In genomic region chrX:66674506-66674905, GRCh38 we compare ENCODE assay signal across 31 cellular contexts.
"Had no signal": no experiment of that assay in that cellular context is flagged by ENCODE, and none has a peak within 500 bp of the region (broad histone marks: within the 10 kb centered on the region; RNA-seq: fewer than 3 reads in every experiment).

No MANE protein-coding gene starts in this region.

- FAIRE-seq: keratinocyte had no signal

- H3K4me3 Mint-ChIP-seq: naive B cell; natural killer cell; nephron progenitor cell; neural progenitor cell; stimulated activated naive B cell treated with anti-CD40 and anti-IgM and Interleukin-4, amounts not matched to agents 10 μg/mL and 1 μg/mL and 100 μg/mL, for 72 hours had no signal

- H3K4me1 Mint-ChIP-seq: naive B cell; natural killer cell; nephron progenitor cell; neural progenitor cell; stimulated activated naive B cell treated with anti-CD40 and anti-IgM and Interleukin-4, amounts not matched to agents 10 μg/mL and 1 μg/mL and 100 μg/mL, for 72 hours had no signal

- H3K79me2 ChIP-seq: parathyroid adenoma had no signal

- H3K9me3 Mint-ChIP-seq: natural killer cell, neural progenitor cell had no signal

- ATAC-seq: left cardiac atrium; left lung; lower lobe of right lung; natural killer cell; right cardiac atrium; stimulated activated naive B cell treated with anti-CD40 and anti-IgM and Interleukin-4, amounts not matched to agents 10 μg/mL and 1 μg/mL and 100 μg/mL, for 72 hours; stimulated activated naive CD8-positive, alpha-beta T cell treated with anti-CD3 and anti-CD28 coated beads, Interleukin-15, Interleukin-2, amounts not matched to agents 100 U/mL and 50 U/mL, for 24 hours had no signal

- H3K27me3 ChIP-seq: left lung, neural progenitor cell, neutrophil, sigmoid colon, stomach, testis, thyroid gland, transverse colon, upper lobe of left lung, vagina had no signal

- H3K9me3 ChIP-seq: left lung, lower lobe of right lung, neutrophil, prostate gland, sigmoid colon, testis, thyroid gland, transverse colon, upper lobe of left lung, vagina had no signal

- H3K4me3 ChIP-seq: left lung, lower lobe of right lung, neural progenitor cell, prostate gland, sigmoid colon, stomach, testis, thyroid gland, transverse colon, upper lobe of left lung, vagina had no signal

- H3K9ac ChIP-seq: neural progenitor cell, parathyroid adenoma had no signal

- H3K4me2 ChIP-seq: neural progenitor cell had no signal

- H3K36me3 Mint-ChIP-seq: naive B cell; natural killer cell; neural progenitor cell; stimulated activated naive B cell treated with anti-CD40 and anti-IgM and Interleukin-4, amounts not matched to agents 10 μg/mL and 1 μg/mL and 100 μg/mL, for 72 hours had no signal

- DNase-seq: hippocampal formation; kidney glomerular epithelial cell; left cardiac atrium; left lung; lower lobe of right lung; mammary epithelial cell; mesenchymal stem cell; naive B cell; natural killer cell; nephron progenitor cell; occipital lobe; retina; right cardiac atrium; sigmoid colon; stimulated activated CD4-positive, alpha-beta T cell treated with anti-CD3 and anti-CD28 coated beads, Interleukin-12 subunit alpha, Interleukin-12 subunit beta, amount 100 ng/mL, for 4 hours; stimulated activated CD4-positive, alpha-beta T cell treated with anti-CD3 and anti-CD28 coated beads, Interleukin-15, amount 100 ng/mL, for 24 hours; stimulated activated CD4-positive, alpha-beta T cell treated with anti-CD3 and anti-CD28 coated beads, Interleukin-2, amount 100 ng/mL, for 24 hours; stimulated activated CD4-positive, alpha-beta T cell treated with anti-CD3 and anti-CD28 coated beads, Interleukin-4, amount 100 ng/mL, for 1 hour; stimulated activated naive B cell treated with anti-CD40 and anti-IgM and Interleukin-4, amounts not matched to agents 10 μg/mL and 1 μg/mL and 100 μg/mL, for 72 hours; stimulated activated naive CD8-positive, alpha-beta T cell treated with anti-CD3 and anti-CD28 coated beads, Interleukin-15, Interleukin-2, amounts not matched to agents 100 U/mL and 50 U/mL, for 24 hours; stomach; testis; thyroid gland; transverse colon; upper lobe of left lung had no signal

- H3K27ac Mint-ChIP-seq: naive B cell; natural killer cell; nephron progenitor cell; neural progenitor cell; stimulated activated naive B cell treated with anti-CD40 and anti-IgM and Interleukin-4, amounts not matched to agents 10 μg/mL and 1 μg/mL and 100 μg/mL, for 72 hours had no signal

- H3K27ac ChIP-seq: left lung, lower lobe of right lung, neural progenitor cell, neutrophil, parathyroid adenoma, prostate gland, sigmoid colon, stomach, testis, thyroid gland, transverse colon, upper lobe of left lung, vagina had no signal

- H3K4me1 ChIP-seq: left lung, lower lobe of right lung, neural progenitor cell, parathyroid adenoma, prostate gland, sigmoid colon, stomach, testis, thyroid gland, transverse colon, upper lobe of left lung, vagina had no signal

- H3K36me3 ChIP-seq: left lung, lower lobe of right lung, neural progenitor cell, neutrophil, prostate gland, sigmoid colon, stomach, thyroid gland, transverse colon, upper lobe of left lung, vagina had no signal

- H3K27me3 Mint-ChIP-seq: stimulated activated naive B cell treated with anti-CD40 and anti-IgM and Interleukin-4, amounts not matched to agents 10 μg/mL and 1 μg/mL and 100 μg/mL, for 72 hours had no signal

- H2AFZ ChIP-seq: neural progenitor cell, parathyroid adenoma had no signal
